In the genomic region with DNA sequence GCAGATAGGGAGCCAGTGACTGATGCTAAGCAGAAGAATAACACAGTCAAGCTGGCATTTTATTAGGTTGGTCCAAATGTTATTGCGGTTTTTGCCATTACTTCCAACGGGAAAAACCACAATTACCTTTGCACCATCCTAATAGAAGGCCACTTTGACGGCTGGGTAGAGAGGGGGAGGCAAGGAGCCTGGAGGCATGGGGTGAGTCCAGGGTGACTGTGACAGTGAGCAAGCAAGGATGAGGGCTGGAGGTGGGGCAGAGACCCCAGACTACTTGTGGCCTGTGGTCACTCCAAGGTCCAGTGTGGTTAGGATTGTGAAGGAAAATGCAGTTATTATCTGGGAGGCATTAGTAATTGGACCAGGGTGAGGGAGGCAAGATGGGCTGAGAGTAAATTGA, we compare ENCODE assay signal across 6 cellular contexts.
"Had no signal": no experiment of that assay in that cellular context is flagged by ENCODE, and none has a peak within 500 bp of the region (broad histone marks: within the 10 kb centered on the region; RNA-seq: fewer than 3 reads in every experiment).

No MANE protein-coding gene starts in this region.

- H3K4me1 Mint-ChIP-seq: GM23338 had no signal

- ATAC-seq: GM23338 had no signal

- H3K27ac Mint-ChIP-seq: GM23338 had no signal

- H3K4me3 Mint-ChIP-seq: GM23338, H9 had no signal

- DNase-seq: H9, HCEC 1CT, IMR-90 had no signal

- FAIRE-seq: H1, H54 had no signal
